ENCODE assay signal across 32 cellular contexts in genomic region chr4:4471195-4471594, GRCh38.
"Had no signal": no experiment of that assay in that cellular context is flagged by ENCODE, and none has a peak within 500 bp of the region (broad histone marks: within the 10 kb centered on the region; RNA-seq: fewer than 3 reads in every experiment).

No MANE protein-coding gene starts in this region.

- H3K4me3 Mint-ChIP-seq: activated CD4-positive, alpha-beta memory T cell treated with anti-CD3 and anti-CD28 coated beads for 36 hours; activated CD4-positive, alpha-beta T cell treated with anti-CD3 and anti-CD28 coated beads for 36 hours; activated CD4-positive, alpha-beta T cell treated with anti-CD3 and anti-CD28 coated beads, Interleukin-2, amount 10 ng/mL, durations not matched to agents 24 days and 14 days; activated CD8-positive, alpha-beta memory T cell treated with anti-CD3 and anti-CD28 coated beads, Interleukin-2, amount 10 ng/mL, durations not matched to agents 7 days and 5 days; activated CD8-positive, alpha-beta T cell treated with anti-CD3 and anti-CD28 coated beads, Interleukin-2, amount 10 ng/mL, durations not matched to agents 7 days and 5 days; activated naive CD4-positive, alpha-beta T cell treated with anti-CD3 and anti-CD28 coated beads for 36 hours; activated naive CD8-positive, alpha-beta T cell; activated T-helper 1 cell treated with anti-CD3 and anti-CD28 coated beads, Interleukin-12 subunit alpha, Interleukin-12 subunit beta, Interleukin-2, Interleukin-4 antibody, amounts not matched to agents 30 ng/mL and 10 ng/mL and 1 ng/mL, durations not matched to agents 14 hours and 24 hours and 36 hours; brain; effector memory CD8-positive, alpha-beta T cell had no signal

- H3K27me3 Mint-ChIP-seq: activated CD4-positive, alpha-beta memory T cell treated with anti-CD3 and anti-CD28 coated beads for 36 hours; activated CD4-positive, alpha-beta T cell treated with anti-CD3 and anti-CD28 coated beads for 36 hours; activated CD4-positive, alpha-beta T cell treated with anti-CD3 and anti-CD28 coated beads, Interleukin-2, amount 10 ng/mL, durations not matched to agents 24 days and 14 days; activated CD8-positive, alpha-beta memory T cell treated with anti-CD3 and anti-CD28 coated beads, Interleukin-2, amount 10 ng/mL, durations not matched to agents 7 days and 5 days; activated naive CD8-positive, alpha-beta T cell; brain; effector memory CD8-positive, alpha-beta T cell had no signal

- H3K9me3 ChIP-seq: ascending aorta, breast epithelium, esophagus muscularis mucosa, gastrocnemius medialis, heart right ventricle had no signal

- H3K4me1 ChIP-seq: ascending aorta, breast epithelium, foreskin keratinocyte, gastrocnemius medialis had no signal

- ATAC-seq: activated CD4-positive, alpha-beta T cell treated with anti-CD3 and anti-CD28 coated beads for 36 hours; activated CD8-positive, alpha-beta memory T cell treated with anti-CD3 and anti-CD28 coated beads, Interleukin-2, amount 10 ng/mL, durations not matched to agents 7 days and 5 days; activated CD8-positive, alpha-beta T cell treated with anti-CD3 and anti-CD28 coated beads, Interleukin-2, amount 10 ng/mL, durations not matched to agents 7 days and 5 days; effector memory CD8-positive, alpha-beta T cell; foreskin keratinocyte; gastrocnemius medialis had no signal

- H3K27me3 ChIP-seq: ascending aorta, breast epithelium, esophagus muscularis mucosa, foreskin keratinocyte, gastrocnemius medialis, heart right ventricle had no signal

- H3K27ac ChIP-seq: ascending aorta, breast epithelium, esophagus muscularis mucosa, foreskin keratinocyte, gastrocnemius medialis, heart right ventricle had no signal

- H3K4me3 ChIP-seq: ascending aorta, breast epithelium, esophagus muscularis mucosa, gastrocnemius medialis, heart right ventricle had no signal

- DNase-seq: activated CD4-positive, alpha-beta memory T cell treated with anti-CD3 and anti-CD28 coated beads for 36 hours; activated CD4-positive, alpha-beta T cell treated with anti-CD3 and anti-CD28 coated beads for 36 hours; activated CD4-positive, alpha-beta T cell treated with anti-CD3 and anti-CD28 coated beads, Interleukin-2, amount 10 ng/mL, durations not matched to agents 24 days and 14 days; activated CD4-positive, CD25-positive, alpha-beta regulatory T cell; activated CD4-positive, CD25-positive, alpha-beta regulatory T cell treated with anti-CD3 and anti-CD28 coated beads, Interleukin-2, amount 50 U/mL, for 72 hours; activated CD8-positive, alpha-beta memory T cell treated with anti-CD3 and anti-CD28 coated beads, Interleukin-2, amount 10 ng/mL, durations not matched to agents 7 days and 5 days; activated CD8-positive, alpha-beta memory T cell treated with anti-CD3 and anti-CD28 coated beads, Interleukin-2, amount 50 U/mL, for 4 hours; activated CD8-positive, alpha-beta T cell treated with anti-CD3 and anti-CD28 coated beads, Interleukin-2, amount 10 ng/mL, durations not matched to agents 7 days and 5 days; activated effector memory CD4-positive, alpha-beta T cell treated with anti-CD3 and anti-CD28 coated beads, Interleukin-2, amount 50 U/mL, for 16 hours; activated naive CD4-positive, alpha-beta T cell treated with anti-CD3 and anti-CD28 coated beads for 36 hours; activated T-cell treated with anti-CD3 and anti-CD28 coated beads, Interleukin-2, amount 50 U/mL, for 1 hour; activated T-cell treated with anti-CD3 and anti-CD28 coated beads, Interleukin-2, amount 50 U/mL, for 48 hours; caudate nucleus; cortex of kidney; dermis blood vessel endothelial cell; effector CD4-positive, alpha-beta T cell; effector memory CD8-positive, alpha-beta T cell; erythroblast; foreskin keratinocyte; gastrocnemius medialis; glutamatergic neuron; heart right ventricle; T-helper 1 cell; T-helper 2 cell had no signal

- H3K36me3 ChIP-seq: breast epithelium had no signal

- FAIRE-seq: colon had no signal

- H3K9me3 Mint-ChIP-seq: activated CD4-positive, alpha-beta memory T cell treated with anti-CD3 and anti-CD28 coated beads for 36 hours; activated CD4-positive, alpha-beta T cell treated with anti-CD3 and anti-CD28 coated beads, Interleukin-2, amount 10 ng/mL, durations not matched to agents 24 days and 14 days; activated naive CD4-positive, alpha-beta T cell treated with anti-CD3 and anti-CD28 coated beads for 36 hours; activated T-helper 1 cell treated with anti-CD3 and anti-CD28 coated beads, Interleukin-12 subunit alpha, Interleukin-12 subunit beta, Interleukin-2, Interleukin-4 antibody, amounts not matched to agents 30 ng/mL and 10 ng/mL and 1 ng/mL, durations not matched to agents 14 hours and 24 hours and 36 hours; activated T-helper 2 cell treated with anti-CD3 and anti-CD28 coated beads, Interferon-gamma antibody, Interleukin-2, Interleukin-4, amounts not matched to agents 10 μg/mL and 5 μg/mL and 100 μg/mL, durations not matched to agents 14 hours and 24 hours and 36 hours; effector memory CD8-positive, alpha-beta T cell had no signal

- H3K27ac Mint-ChIP-seq: activated CD4-positive, alpha-beta memory T cell treated with anti-CD3 and anti-CD28 coated beads for 36 hours; activated CD4-positive, alpha-beta T cell treated with anti-CD3 and anti-CD28 coated beads for 36 hours; activated CD4-positive, alpha-beta T cell treated with anti-CD3 and anti-CD28 coated beads, Interleukin-2, amount 10 ng/mL, durations not matched to agents 24 days and 14 days; activated CD8-positive, alpha-beta memory T cell treated with anti-CD3 and anti-CD28 coated beads, Interleukin-2, amount 10 ng/mL, durations not matched to agents 7 days and 5 days; activated CD8-positive, alpha-beta T cell treated with anti-CD3 and anti-CD28 coated beads, Interleukin-2, amount 10 ng/mL, durations not matched to agents 7 days and 5 days; activated naive CD4-positive, alpha-beta T cell treated with anti-CD3 and anti-CD28 coated beads for 36 hours; activated naive CD8-positive, alpha-beta T cell; activated T-helper 1 cell treated with anti-CD3 and anti-CD28 coated beads, Interleukin-12 subunit alpha, Interleukin-12 subunit beta, Interleukin-2, Interleukin-4 antibody, amounts not matched to agents 30 ng/mL and 10 ng/mL and 1 ng/mL, durations not matched to agents 14 hours and 24 hours and 36 hours; activated T-helper 2 cell treated with anti-CD3 and anti-CD28 coated beads, Interferon-gamma antibody, Interleukin-2, Interleukin-4, amounts not matched to agents 10 μg/mL and 5 μg/mL and 100 μg/mL, durations not matched to agents 14 hours and 24 hours and 36 hours; brain; effector memory CD8-positive, alpha-beta T cell had no signal
